Comparison of ENCODE assay signal across 8 cellular contexts in the genomic region with DNA sequence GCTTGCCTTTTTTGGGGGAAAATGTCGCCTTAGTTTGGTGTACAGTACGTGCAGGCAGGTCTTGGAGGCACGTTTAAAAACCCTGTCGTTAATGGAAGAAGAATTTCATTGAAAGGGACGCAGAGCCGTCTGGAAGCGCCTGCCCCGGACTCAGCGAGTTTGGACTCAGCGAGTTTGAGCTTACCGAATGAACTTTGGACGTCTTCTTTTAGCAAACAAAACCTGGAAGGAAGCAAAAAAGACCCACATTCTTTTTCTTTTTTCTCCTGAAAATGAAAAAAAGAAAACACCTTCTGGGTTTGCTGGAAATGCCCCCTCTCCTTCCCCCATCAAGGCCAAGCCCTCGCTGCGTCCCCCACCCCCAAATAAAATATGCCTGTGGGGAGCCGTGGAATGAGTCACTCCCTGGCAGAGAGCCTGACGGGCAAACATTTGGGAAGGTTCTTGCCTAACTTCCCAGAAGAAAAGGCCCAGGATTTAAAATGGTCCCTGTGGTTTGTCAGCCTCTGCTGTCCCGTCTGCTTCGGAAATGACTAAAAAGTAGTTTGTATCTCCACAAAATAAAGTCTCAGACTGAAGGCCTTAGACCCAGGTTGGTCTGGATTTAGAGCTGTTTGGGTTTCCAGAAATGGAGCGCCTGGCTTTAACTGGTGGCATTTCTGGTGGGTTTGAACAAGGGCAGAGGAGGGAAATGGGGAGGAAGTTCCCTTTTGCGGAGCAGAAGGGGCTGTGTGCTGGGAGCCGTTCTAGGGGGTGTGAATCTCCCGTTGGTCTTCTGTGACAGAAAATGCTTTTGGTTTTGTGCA. TPM values are rescaled to one million over a fixed set of nuclear protein-coding genes. Genes with fewer than 3 reads are reported as not detected.
DNase-seq lines count a peak whose midpoint lies in the region; ATAC-seq and TF ChIP-seq lines count a peak whose summit lies in the region.

No MANE protein-coding gene starts in this region.

- peaks cover 0 to 48% (median 25%) of the 10 kb centered on the region in 4 donors for H3K4me1 ChIP-seq in right lobe of liver
- peaks cover 49 to 57% of the 10 kb centered on the region in 2 donors for H3K4me1 ChIP-seq in thoracic aorta (ENCODE audit: control insufficient read depth in 1 of 2, low read depth in 2 of 2)

- TF ChIP-seq POLR2A in right lobe of liver (IDR thresholded peaks at IDR 0.05), result peak; percentile 67

- H3K27me3 ChIP-seq in GM06990 (replicated peaks; ENCODE audit: control insufficient read depth, insufficient read depth, low read length) (no peaks in the 10 kb centered on the region), right lobe of liver (no peaks in the 10 kb centered on the region), thoracic aorta (replicated peaks; ENCODE audit: insufficient read depth) (no peaks in the 10 kb centered on the region)

- H3K4me3 ChIP-seq in GM06990 (replicated peaks; ENCODE audit: low read depth, low read length) (peak overlapping the region; percentile 100), right lobe of liver (peak overlapping the region; percentile 85 to 97 (median 93)), thoracic aorta (peak overlapping the region; percentile 84)

- DNase-seq in GM06990 (ENCODE audit: extremely low read depth, insufficient read length), result no peak
- DNase-seq in NCI-H446 treated with DMSO at 0.1 percent for 48 hours (lab: John Stamatoyannopoulos, UW), result peak; percentile 50
- DNase-seq in caudate nucleus (lab: John Stamatoyannopoulos, UW), result peak in 12 of 61 donors; percentile 16 to 71 (median 32)
- peak; percentile 78 to 87 (median 86) for DNase-seq in right lobe of liver
- peak; percentile 76 for DNase-seq in thoracic aorta (ENCODE audit: low spot score)
- no peak for DNase-seq in HEK293T (ENCODE audit: extremely low spot score)
- no peak for DNase-seq in iPS-NIHi7 (ENCODE audit: extremely low spot score)

- ATAC-seq in right lobe of liver (peak; percentile 44 to 61 (median 50)), thoracic aorta (ENCODE audit: insufficient number of reproducible peaks, low FRiP score, low read depth) (peak; percentile 53), GM21528 (IDR thresholded peaks at IDR 0.05; ENCODE audit: low FRiP score, unreplicated experiment) (no peak)

- H3K27ac ChIP-seq in caudate nucleus (ENCODE audit: low read depth, low read length) (peak overlapping the region; percentile 84), right lobe of liver (peak overlapping the region; percentile 90 to 99 (median 91)), thoracic aorta (peak overlapping the region; percentile 94 to 98)

- 3% methylated on average over 22 of the region's 22 CpGs for WGBS in right lobe of liver (ENCODE audit: insufficient coverage, low coverage, low lambda C conversion rate, missing lambda C conversion rate)

- POLR2A ChIA-PET in HEK293T (lab: Yijun Ruan, JAX), result no interaction called here

- H3K9me3 ChIP-seq in right lobe of liver, result no peaks in the 10 kb centered on the region
- no peaks in the 10 kb centered on the region for H3K9me3 ChIP-seq in thoracic aorta

- TF ChIP-seq CTCF in GM06990 (IDR thresholded peaks at IDR 0.05; ENCODE audit: insufficient read depth, low read length, poor library complexity, severe bottlenecking) (no peak), right lobe of liver (IDR thresholded peaks at IDR 0.05) (no peak), thoracic aorta (IDR thresholded peaks at IDR 0.05) (no peak)

- intact Hi-C loops in right lobe of liver (cut with DNase I), result no loop called here

- H3K36me3 ChIP-seq in GM06990 (ENCODE audit: control insufficient read depth, insufficient read depth, low read length) (peaks cover 5% of the 10 kb centered on the region), right lobe of liver (no peaks in the 10 kb centered on the region), thoracic aorta (no peaks in the 10 kb centered on the region)

- CTCF ChIA-PET in HEK293T (lab: Yijun Ruan, JAX), result no interaction called here

TF ChIP-seq in HEK293T, 16 proteins besides CTCF, POLR2A, EP300 and RAD21:
- TF ChIP-seq L3MBTL2 (conservative IDR thresholded peaks at IDR 0.05), result no peak
- no peak for TF ChIP-seq LEF1 (IDR thresholded peaks at IDR 0.05; ENCODE audit: borderline replicate concordance)
- no peak for TF ChIP-seq FOXK2 (IDR thresholded peaks at IDR 0.05)
- no peak for TF ChIP-seq ELF4 (IDR thresholded peaks at IDR 0.05)
- TF ChIP-seq SUZ12 (IDR thresholded peaks at IDR 0.05), result no peak
- TF ChIP-seq TARDBP (IDR thresholded peaks at IDR 0.05), result no peak
- no peak for TF ChIP-seq CTBP1 (IDR thresholded peaks at IDR 0.05; ENCODE audit: borderline replicate concordance)
- no peak for TF ChIP-seq BHLHE40 (IDR thresholded peaks at IDR 0.05; ENCODE audit: borderline replicate concordance)
- TF ChIP-seq FOXM1 (IDR thresholded peaks at IDR 0.05; ENCODE audit: borderline replicate concordance), result no peak
- TF ChIP-seq ZNF384 (IDR thresholded peaks at IDR 0.05), result no peak
- no peak for TF ChIP-seq ARNT (IDR thresholded peaks at IDR 0.05)
- TF ChIP-seq FOXA1 (IDR thresholded peaks at IDR 0.05), result no peak
- TF ChIP-seq, protein P1, sequence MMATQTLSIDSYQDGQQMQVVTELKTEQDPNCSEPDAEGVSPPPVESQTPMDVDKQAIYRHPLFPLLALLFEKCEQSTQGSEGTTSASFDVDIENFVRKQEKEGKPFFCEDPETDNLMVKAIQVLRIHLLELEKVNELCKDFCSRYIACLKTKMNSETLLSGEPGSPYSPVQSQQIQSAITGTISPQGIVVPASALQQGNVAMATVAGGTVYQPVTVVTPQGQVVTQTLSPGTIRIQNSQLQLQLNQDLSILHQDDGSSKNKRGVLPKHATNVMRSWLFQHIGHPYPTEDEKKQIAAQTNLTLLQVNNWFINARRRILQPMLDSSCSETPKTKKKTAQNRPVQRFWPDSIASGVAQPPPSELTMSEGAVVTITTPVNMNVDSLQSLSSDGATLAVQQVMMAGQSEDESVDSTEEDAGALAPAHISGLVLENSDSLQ (IDR thresholded peaks at IDR 0.05), result no peak
- no peak for TF ChIP-seq HDGF (IDR thresholded peaks at IDR 0.05; ENCODE audit: borderline replicate concordance)

RNA-seq across cellular contexts. Expression of gene NEK6, which starts 1.7 kb away (rescaled TPM):
- 100 to 1,000 TPM in 1 of 6 experiments, 10 to 100 TPM in 5; 61.6 to 128 (median 67.5) TPM for total RNA-seq in right lobe of liver
- 10 to 100 TPM; 24.0 to 43.6 TPM for total RNA-seq in thoracic aorta

Comparison
In these comparisons a context has a peak if more than half of its experiments do, and no peak if none do; other contexts are left out.
1. DNase-seq: peak in NCI-H446 treated with DMSO at 0.1 percent for 48 hours (single experiment), right lobe of liver (3 of 3) and thoracic aorta (single experiment); none in GM06990 (single experiment), HEK293T (single experiment) and iPS-NIHi7 (single experiment).
2. Peak in every context shown above with its lines, with median percentiles within 50 percentile points of each other: H3K4me3 ChIP-seq and H3K27ac ChIP-seq.